ENCODE assay signal across 24 cellular contexts in genomic region chr3:112393360-112393728, GRCh38.
DNase-seq lines count a peak whose midpoint lies in the region; ATAC-seq and TF ChIP-seq lines count a peak whose summit lies in the region.
"Had no signal": no experiment of that assay in that cellular context is flagged by ENCODE, and none has a peak within 500 bp of the region (broad histone marks: within the 10 kb centered on the region; RNA-seq: fewer than 3 reads in every experiment).

No MANE protein-coding gene starts in this region.

- H3K36me3 Mint-ChIP-seq in activated CD4-positive, alpha-beta memory T cell treated with anti-CD3 and anti-CD28 coated beads, Interleukin-2, amount 10 ng/mL, durations not matched to agents 7 days and 5 days (ENCODE audit: low read depth), result peaks cover 4% of the 10 kb centered on the region

- H3K4me3 ChIP-seq in ACC112 (ENCODE audit: low read depth, low read length) (no peak overlapping the region), BLaER1 (no peak overlapping the region; the same call in 1 of the 2 replicates), dorsolateral prefrontal cortex (no peak overlapping the region), sigmoid colon (no peak overlapping the region)
- H3K4me3 ChIP-seq: GM12878 had no signal

- H3K36me3 ChIP-seq in ACC112 (ENCODE audit: insufficient read depth, low read length) (peaks cover 6% of the 10 kb centered on the region; the same call in 1 of the 2 replicates), BLaER1 (peaks cover 7% of the 10 kb centered on the region; the same call in 1 of the 2 replicates), sigmoid colon (no peaks in the 10 kb centered on the region)
- H3K36me3 ChIP-seq: BLaER1 treated with 17β-estradiol and CSF1 and Interleukin-3, amounts not matched to agents 10 nM and 100 nM had no signal

- no peaks in the 10 kb centered on the region for H4K20me1 ChIP-seq in BLaER1
- H4K20me1 ChIP-seq: BLaER1 treated with 17β-estradiol and CSF1 and Interleukin-3, amounts not matched to agents 10 nM and 100 nM had no signal

- intact Hi-C loops in dorsolateral prefrontal cortex (cut with DNase I) (loop anchor here in 1 of 2 donors (10.0 kb wide), 1 partner anchor 121 kb away; no protein-coding TSS in a partner anchor), sigmoid colon (cut with DNase I) (loop anchor here (5.0 kb wide), 1 partner anchor 61 kb away; the partner anchor contains the start of gene CD200), Right ventricle myocardium inferior (cut with DNase I) (no loop called here)

- TF ChIP-seq POLR2A in sigmoid colon (IDR thresholded peaks at IDR 0.05), result no peak

- H3K4me1 ChIP-seq in ACC112 (ENCODE audit: control insufficient read depth, insufficient read depth, low read length, unreplicated experiment), result peaks cover 33% of the 10 kb centered on the region
- H3K4me1 ChIP-seq in BLaER1, result peaks cover 88% of the 10 kb centered on the region
- H3K4me1 ChIP-seq in sigmoid colon, result peaks cover 0 to 55% (median 42%) of the 10 kb centered on the region in 4 donors

- H3K4me3 Mint-ChIP-seq in activated CD4-positive, alpha-beta memory T cell treated with anti-CD3 and anti-CD28 coated beads, Interleukin-2, amount 10 ng/mL, durations not matched to agents 7 days and 5 days, result no peak overlapping the region
- H3K4me3 Mint-ChIP-seq: CD4-positive, alpha-beta memory T cell; HFFc6 had no signal

- TF ChIP-seq CTCF in dorsolateral prefrontal cortex (IDR thresholded peaks at IDR 0.05 in 54 of 56, conservative IDR thresholded peaks at IDR 0.05 in 2 of 56; ENCODE audit: low read depth in 1 of 56, partially characterized antibody in 56 of 56), result no peak
- no peak for TF ChIP-seq CTCF in sigmoid colon (IDR thresholded peaks at IDR 0.05)

- 62 to 63% methylated on average over 3 of the region's 3 CpGs for WGBS in sigmoid colon, 2 donors

- H3K9me3 ChIP-seq in BLaER1 (peaks cover 17% of the 10 kb centered on the region), sigmoid colon (peaks cover 0 to 2% (median 0%) of the 10 kb centered on the region in 4 donors)

- no peak for DNase-seq in dorsolateral prefrontal cortex
- no peak for DNase-seq in sigmoid colon
- no peak for DNase-seq in NCI-H2029 treated with DMSO at 0.1 percent for 48 hours (lab: John Stamatoyannopoulos, UW)
- no peak for DNase-seq in Right ventricle myocardium inferior (ENCODE audit: missing footprints)
- no peak for DNase-seq in activated CD4-positive, alpha-beta memory T cell treated with anti-CD3 and anti-CD28 coated beads, Interleukin-2, amount 10 ng/mL, durations not matched to agents 7 days and 5 days
- DNase-seq: ACHN; Caco-2; CD4-positive, alpha-beta memory T cell; DMS 273 treated with DMSO at 0.1 percent for 48 hours; DND-41; H7; HFFc6; NCI-H1105; NCI-H146; NCI-H2081; NCI-H2171 treated with DMSO at 0.1 percent for 48 hours; NCI-H524 treated with DMSO at 0.1 percent for 48 hours; NCI-H82 had no signal

- no peaks in the 10 kb centered on the region for H3K27me3 ChIP-seq in ACC112 (ENCODE audit: insufficient read depth, low read length)
- H3K27me3 ChIP-seq in BLaER1, result no peaks in the 10 kb centered on the region
- no peaks in the 10 kb centered on the region for H3K27me3 ChIP-seq in dorsolateral prefrontal cortex
- no peaks in the 10 kb centered on the region for H3K27me3 ChIP-seq in sigmoid colon
- H3K27me3 ChIP-seq: BLaER1 treated with 17β-estradiol and CSF1 and Interleukin-3, amounts not matched to agents 10 nM and 100 nM had no signal

- H3K27ac ChIP-seq in ACC112 (ENCODE audit: low read depth, low read length), result no peak overlapping the region
- H3K27ac ChIP-seq in BLaER1, result peak overlapping the region; percentile 83
- peak overlapping the region in 34 of 59 donors; percentile 3 to 99 (median 98) for H3K27ac ChIP-seq in dorsolateral prefrontal cortex
- H3K27ac ChIP-seq in sigmoid colon, result peak overlapping the region; percentile 15 to 82 (median 78)
- H3K27ac ChIP-seq: KMS-11 had no signal

- H3K27ac Mint-ChIP-seq in activated CD4-positive, alpha-beta memory T cell treated with anti-CD3 and anti-CD28 coated beads, Interleukin-2, amount 10 ng/mL, durations not matched to agents 7 days and 5 days, result no peak overlapping the region
- H3K27ac Mint-ChIP-seq: CD4-positive, alpha-beta memory T cell; HFFc6 had no signal

- no peak for ATAC-seq in Right ventricle myocardium inferior
- ATAC-seq: GM12878, Panc1 had no signal

- H2AFZ ChIP-seq in ACC112 (ENCODE audit: low read length, unreplicated experiment), result peak overlapping the region; percentile 61

- H3K79me2 ChIP-seq in ACC112 (ENCODE audit: control insufficient read depth, insufficient read depth, low read length, unreplicated experiment), result no peaks in the 10 kb centered on the region

- no peak for TF ChIP-seq EP300 in sigmoid colon (IDR thresholded peaks at IDR 0.05)

- H3K4me2 ChIP-seq in BLaER1, result 0 out of 2 replicates have a peak overlapping the region, but pooled peaks have one; percentile 78
- H3K4me2 ChIP-seq: KMS-11 had no signal

- H3K27me3 Mint-ChIP-seq in activated CD4-positive, alpha-beta memory T cell treated with anti-CD3 and anti-CD28 coated beads, Interleukin-2, amount 10 ng/mL, durations not matched to agents 7 days and 5 days, result no peaks in the 10 kb centered on the region
- H3K27me3 Mint-ChIP-seq: CD4-positive, alpha-beta memory T cell had no signal

- H3K9ac ChIP-seq in BLaER1, result no peak overlapping the region
- H3K9ac ChIP-seq: BLaER1 treated with 17β-estradiol and CSF1 and Interleukin-3, amounts not matched to agents 10 nM and 100 nM; KMS-11 had no signal

- CTCF ChIA-PET in activated CD4-positive, alpha-beta memory T cell treated with anti-CD3 and anti-CD28 coated beads, Interleukin-2, amount 10 ng/mL, durations not matched to agents 7 days and 5 days (lab: Charles Lee), result no interaction called here

- peaks cover 15% of the 10 kb centered on the region for H3K9me3 Mint-ChIP-seq in activated CD4-positive, alpha-beta memory T cell treated with anti-CD3 and anti-CD28 coated beads, Interleukin-2, amount 10 ng/mL, durations not matched to agents 7 days and 5 days
- H3K9me3 Mint-ChIP-seq: HFFc6 had no signal

- peaks cover 28% of the 10 kb centered on the region for H3K4me1 Mint-ChIP-seq in activated CD4-positive, alpha-beta memory T cell treated with anti-CD3 and anti-CD28 coated beads, Interleukin-2, amount 10 ng/mL, durations not matched to agents 7 days and 5 days

- POLR2A ChIA-PET in activated CD4-positive, alpha-beta memory T cell treated with anti-CD3 and anti-CD28 coated beads, Interleukin-2, amount 10 ng/mL, durations not matched to agents 7 days and 5 days (lab: Charles Lee), result no interaction called here
